Comparison of ENCODE assay signal across 17 cellular contexts in genomic region chr2:37819228-37819627, GRCh38.
A peak's percentile ranks its signal among the peaks of the same experiment; 100 is the strongest.
DNase-seq lines count a peak whose midpoint lies in the region; ATAC-seq and TF ChIP-seq lines count a peak whose summit lies in the region.
"Had no signal": no experiment of that assay in that cellular context is flagged by ENCODE, and none has a peak within 500 bp of the region (broad histone marks: within the 10 kb centered on the region; RNA-seq: fewer than 3 reads in every experiment).

No MANE protein-coding gene starts in this region.

- ATAC-seq in HG02571 (IDR thresholded peaks at IDR 0.05; ENCODE audit: unreplicated experiment): no peak
- ATAC-seq in HG03378 (IDR thresholded peaks at IDR 0.05; ENCODE audit: unreplicated experiment): no peak
- ATAC-seq: stimulated activated memory B cell treated with anti-CD40 and anti-IgM and Interleukin-4, amounts not matched to agents 10 μg/mL and 1 μg/mL and 100 μg/mL, for 72 hours; WTC11 had no signal

- TF ChIP-seq CTCF in SK-N-SH (IDR thresholded peaks at IDR 0.05) (no peak), fibroblast of pulmonary artery (IDR thresholded peaks at IDR 0.05; ENCODE audit: low read length, missing control alignments) (no peak)

- peak in 1 of 2 experiments; percentile 80; a peak in 1 of 4 replicates for TF ChIP-seq EP300 in SK-N-SH (IDR thresholded peaks at IDR 0.05; ENCODE audit: borderline replicate concordance in 1 of 2, low read depth in 1 of 2, low read length in 1 of 2)

- H3K4me1 Mint-ChIP-seq in activated CD4-positive, alpha-beta memory T cell treated with anti-CD3 and anti-CD28 coated beads for 36 hours (ENCODE audit: low read depth): peaks cover 6% of the 10 kb centered on the region
- H3K4me1 Mint-ChIP-seq: WTC11 had no signal

- 0 out of 2 replicates have a peak, but pooled peaks cover 4% of the 10 kb centered on the region for H3K9me3 ChIP-seq in SK-N-SH
- H3K9me3 ChIP-seq: adrenal gland had no signal

- POLR2A ChIA-PET in SK-N-SH (lab: Yijun Ruan, JAX): no interaction called here
- POLR2A ChIA-PET in activated CD4-positive, alpha-beta memory T cell treated with anti-CD3 and anti-CD28 coated beads for 36 hours (lab: Charles Lee): no interaction called here

- no peak overlapping the region for H3K4me3 Mint-ChIP-seq in activated CD4-positive, alpha-beta memory T cell treated with anti-CD3 and anti-CD28 coated beads for 36 hours
- H3K4me3 Mint-ChIP-seq: stimulated activated memory B cell treated with anti-CD40 and anti-IgM and Interleukin-4, amounts not matched to agents 10 μg/mL and 1 μg/mL and 100 μg/mL, for 72 hours; WTC11 had no signal

- no peak overlapping the region for H3K4me2 ChIP-seq in SK-N-SH

- no peak overlapping the region for H3K4me3 ChIP-seq in SK-N-SH (ENCODE audit: low read depth in 2 of 2, low read length in 1 of 2)
- H3K4me3 ChIP-seq in fibroblast of pulmonary artery (replicated peaks; ENCODE audit: low read depth, low read length): no peak overlapping the region
- H3K4me3 ChIP-seq: adrenal gland had no signal

- DNase-seq in AG08396 (ENCODE audit: low spot score) (peak; percentile 72), HCEC 1CT (peak; percentile 95), SK-N-SH (peak; percentile 27), fibroblast of pulmonary artery (ENCODE audit: low read depth) (peak; percentile 66), inferior parietal cortex (ENCODE audit: extremely low spot score) (no peak)
- no peak for DNase-seq in activated CD4-positive, alpha-beta memory T cell treated with anti-CD3 and anti-CD28 coated beads for 36 hours
- DNase-seq: adrenal gland; C1 segment of cervical spinal cord; kidney glomerular epithelial cell; NCI-H1436; NCI-H526 treated with DMSO at 0.1 percent for 48 hours; SHP77 treated with DMSO at 0.1 percent for 48 hours; stimulated activated CD4-positive, alpha-beta T cell treated with anti-CD3 and anti-CD28 coated beads, Interleukin-4, amount 100 ng/mL, for 24 hours had no signal

- no peaks in the 10 kb centered on the region for H3K36me3 ChIP-seq in SK-N-SH (replicated peaks in 1 of 2; ENCODE audit: control insufficient read depth in 1 of 2, insufficient read depth in 2 of 2, low read length in 1 of 2)
- H3K36me3 ChIP-seq: adrenal gland had no signal

- H3K36me3 Mint-ChIP-seq in activated CD4-positive, alpha-beta memory T cell treated with anti-CD3 and anti-CD28 coated beads for 36 hours: no peaks in the 10 kb centered on the region

- peaks cover 6% of the 10 kb centered on the region for H3K9me3 Mint-ChIP-seq in activated CD4-positive, alpha-beta memory T cell treated with anti-CD3 and anti-CD28 coated beads for 36 hours

- no peaks in the 10 kb centered on the region for H3K27me3 ChIP-seq in SK-N-SH (ENCODE audit: insufficient read depth)
- H3K27me3 ChIP-seq: adrenal gland had no signal

- no peaks in the 10 kb centered on the region for H3K79me2 ChIP-seq in SK-N-SH (ENCODE audit: insufficient read depth)

- no peak overlapping the region for H3K27ac Mint-ChIP-seq in activated CD4-positive, alpha-beta memory T cell treated with anti-CD3 and anti-CD28 coated beads for 36 hours
- H3K27ac Mint-ChIP-seq: stimulated activated memory B cell treated with anti-CD40 and anti-IgM and Interleukin-4, amounts not matched to agents 10 μg/mL and 1 μg/mL and 100 μg/mL, for 72 hours; WTC11 had no signal

- peaks cover 13% of the 10 kb centered on the region for H3F3A ChIP-seq in SK-N-SH (replicated peaks; ENCODE audit: insufficient read depth)

- no peak overlapping the region for H3K9ac ChIP-seq in SK-N-SH

- H2AFZ ChIP-seq in SK-N-SH (ENCODE audit: low read depth): no peak overlapping the region

- CTCF ChIA-PET in SK-N-SH (lab: Yijun Ruan, JAX): interaction anchor here (0.7 to 2.9 kb wide), 7 partner anchors 13 to 423 kb away, joined by 3 to 18 read pairs (median 6); no protein-coding TSS in a partner anchor
- CTCF ChIA-PET in activated CD4-positive, alpha-beta memory T cell treated with anti-CD3 and anti-CD28 coated beads for 36 hours (lab: Charles Lee): interaction anchor here (1.0 to 1.3 kb wide), 2 partner anchors 13 to 58 kb away, joined by 3 to 7 read pairs; no protein-coding TSS in a partner anchor

- peaks cover 12 to 15% of the 10 kb centered on the region in 2 experiments; a peak in 3 of 4 replicates for H3K4me1 ChIP-seq in SK-N-SH (ENCODE audit: control insufficient read depth in 1 of 2, insufficient read depth in 2 of 2, low read depth in 1 of 2, low read length in 1 of 2)

- no peaks in the 10 kb centered on the region for H3K9me2 ChIP-seq in SK-N-SH

- intact Hi-C loops in activated CD4-positive, alpha-beta memory T cell treated with anti-CD3 and anti-CD28 coated beads for 36 hours (cut with micrococcal nuclease): no loop called here

- no peak for TF ChIP-seq RAD21 in SK-N-SH (IDR thresholded peaks at IDR 0.05; ENCODE audit: low read length)

- WGBS in SK-N-SH (ENCODE audit: low lambda C conversion rate): 50% methylated on average over 2 of the region's 2 CpGs

- H3K27ac ChIP-seq in SK-N-SH (ENCODE audit: low read depth in 2 of 2, low read length in 1 of 2): peak overlapping the region; percentile 47 to 68; a peak in 3 of 4 replicates
- H3K27ac ChIP-seq: adrenal gland had no signal

- no peaks in the 10 kb centered on the region for H4K20me1 ChIP-seq in SK-N-SH (ENCODE audit: insufficient read depth)

- H3K27me3 Mint-ChIP-seq in activated CD4-positive, alpha-beta memory T cell treated with anti-CD3 and anti-CD28 coated beads for 36 hours: no peaks in the 10 kb centered on the region
- H3K27me3 Mint-ChIP-seq: stimulated activated memory B cell treated with anti-CD40 and anti-IgM and Interleukin-4, amounts not matched to agents 10 μg/mL and 1 μg/mL and 100 μg/mL, for 72 hours had no signal

TF ChIP-seq in SK-N-SH, 30 proteins besides CTCF, POLR2A, EP300 and RAD21 (continues in another document):
- peak; percentile 100 for TF ChIP-seq TCF12 (IDR thresholded peaks at IDR 0.05)
- TF ChIP-seq YY1 (IDR thresholded peaks at IDR 0.05; ENCODE audit: low read depth): peak; percentile 62; the same call in 1 of the 2 replicates
- peak; percentile 62 for TF ChIP-seq PBX3 (IDR thresholded peaks at IDR 0.05)
- TF ChIP-seq RCOR1 (IDR thresholded peaks at IDR 0.05; ENCODE audit: low read length): 0 out of 2 replicates have a peak, but pooled peaks have one; percentile 27
- TF ChIP-seq RXRA (IDR thresholded peaks at IDR 0.05; ENCODE audit: borderline replicate concordance, low read depth): no peak
- TF ChIP-seq GABPA (IDR thresholded peaks at IDR 0.05; ENCODE audit: low read depth): no peak
- no peak for TF ChIP-seq SIN3A (IDR thresholded peaks at IDR 0.05; ENCODE audit: borderline replicate concordance, low read depth, low read length)
- TF ChIP-seq POLR2AphosphoS5 (IDR thresholded peaks at IDR 0.05; ENCODE audit: low read depth, low read length): peak; percentile 86; the same call in 1 of the 2 replicates
- TF ChIP-seq MXI1 (IDR thresholded peaks at IDR 0.05; ENCODE audit: low read depth, low read length): no peak
- no peak for TF ChIP-seq NRF1 (IDR thresholded peaks at IDR 0.05; ENCODE audit: low read depth, low read length)
- TF ChIP-seq, protein P1, sequence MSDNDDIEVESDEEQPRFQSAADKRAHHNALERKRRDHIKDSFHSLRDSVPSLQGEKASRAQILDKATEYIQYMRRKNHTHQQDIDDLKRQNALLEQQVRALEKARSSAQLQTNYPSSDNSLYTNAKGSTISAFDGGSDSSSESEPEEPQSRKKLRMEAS (IDR thresholded peaks at IDR 0.05; ENCODE audit: low read depth): peak; percentile 59; the same call in 1 of the 2 replicates
- no peak for TF ChIP-seq EZH2phosphoT487 (IDR thresholded peaks at IDR 0.05; ENCODE audit: borderline replicate concordance, low read depth)
- TF ChIP-seq TEAD4 (IDR thresholded peaks at IDR 0.05; ENCODE audit: borderline replicate concordance, insufficient read depth): no peak
- peak; percentile 74; the same call in 1 of the 2 replicates for TF ChIP-seq FOSL2 (IDR thresholded peaks at IDR 0.05; ENCODE audit: borderline replicate concordance, low read depth)
- TF ChIP-seq, protein P2, sequence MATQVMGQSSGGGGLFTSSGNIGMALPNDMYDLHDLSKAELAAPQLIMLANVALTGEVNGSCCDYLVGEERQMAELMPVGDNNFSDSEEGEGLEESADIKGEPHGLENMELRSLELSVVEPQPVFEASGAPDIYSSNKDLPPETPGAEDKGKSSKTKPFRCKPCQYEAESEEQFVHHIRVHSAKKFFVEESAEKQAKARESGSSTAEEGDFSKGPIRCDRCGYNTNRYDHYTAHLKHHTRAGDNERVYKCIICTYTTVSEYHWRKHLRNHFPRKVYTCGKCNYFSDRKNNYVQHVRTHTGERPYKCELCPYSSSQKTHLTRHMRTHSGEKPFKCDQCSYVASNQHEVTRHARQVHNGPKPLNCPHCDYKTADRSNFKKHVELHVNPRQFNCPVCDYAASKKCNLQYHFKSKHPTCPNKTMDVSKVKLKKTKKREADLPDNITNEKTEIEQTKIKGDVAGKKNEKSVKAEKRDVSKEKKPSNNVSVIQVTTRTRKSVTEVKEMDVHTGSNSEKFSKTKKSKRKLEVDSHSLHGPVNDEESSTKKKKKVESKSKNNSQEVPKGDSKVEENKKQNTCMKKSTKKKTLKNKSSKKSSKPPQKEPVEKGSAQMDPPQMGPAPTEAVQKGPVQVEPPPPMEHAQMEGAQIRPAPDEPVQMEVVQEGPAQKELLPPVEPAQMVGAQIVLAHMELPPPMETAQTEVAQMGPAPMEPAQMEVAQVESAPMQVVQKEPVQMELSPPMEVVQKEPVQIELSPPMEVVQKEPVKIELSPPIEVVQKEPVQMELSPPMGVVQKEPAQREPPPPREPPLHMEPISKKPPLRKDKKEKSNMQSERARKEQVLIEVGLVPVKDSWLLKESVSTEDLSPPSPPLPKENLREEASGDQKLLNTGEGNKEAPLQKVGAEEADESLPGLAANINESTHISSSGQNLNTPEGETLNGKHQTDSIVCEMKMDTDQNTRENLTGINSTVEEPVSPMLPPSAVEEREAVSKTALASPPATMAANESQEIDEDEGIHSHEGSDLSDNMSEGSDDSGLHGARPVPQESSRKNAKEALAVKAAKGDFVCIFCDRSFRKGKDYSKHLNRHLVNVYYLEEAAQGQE (IDR thresholded peaks at IDR 0.05; ENCODE audit: low read depth, low read length): 0 out of 2 replicates have a peak, but pooled peaks have one; percentile 21

Comparison
In these comparisons a context has a peak if more than half of its experiments do, and no peak if none do; other contexts are left out.
1. DNase-seq: peak in AG08396 (single experiment), HCEC 1CT (single experiment), SK-N-SH (single experiment) and fibroblast of pulmonary artery (single experiment); none in activated CD4-positive, alpha-beta memory T cell treated with anti-CD3 and anti-CD28 coated beads for 36 hours (single experiment) and inferior parietal cortex (single experiment).